22 cellular contexts compared by ENCODE assay signal in the genomic region with DNA sequence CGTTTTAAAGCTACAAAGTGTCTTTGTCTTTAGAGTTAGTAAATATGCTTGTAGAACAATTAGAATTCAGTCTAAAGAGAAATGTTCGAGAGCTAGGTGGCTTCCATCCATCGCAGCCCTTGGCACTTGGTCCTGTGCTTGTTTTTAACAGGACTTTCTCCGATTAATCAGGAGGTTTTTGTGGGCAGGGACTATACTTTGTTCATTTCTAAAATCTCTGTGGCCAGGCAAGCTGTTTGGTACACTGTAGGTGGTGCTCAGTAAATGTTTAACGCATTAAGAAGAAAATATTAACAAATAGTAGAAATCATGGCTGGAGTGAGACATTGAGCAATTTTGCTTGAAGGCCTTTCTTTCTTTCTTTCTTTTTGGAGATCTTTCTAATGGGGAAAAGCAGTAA. TPM values are rescaled to one million over a fixed set of nuclear protein-coding genes. Genes with fewer than 3 reads are reported as not detected.
DNase-seq lines count a peak whose midpoint lies in the region; ATAC-seq, FAIRE-seq and TF ChIP-seq lines count a peak whose summit lies in the region.
"Had no signal": no experiment of that assay in that cellular context is flagged by ENCODE, and none has a peak within 500 bp of the region (broad histone marks: within the 10 kb centered on the region; RNA-seq: fewer than 3 reads in every experiment).

No MANE protein-coding gene starts in this region.

- no peak overlapping the region for H3K4me3 Mint-ChIP-seq in activated CD4-positive, alpha-beta T cell treated with anti-CD3 and anti-CD28 coated beads for 36 hours
- H3K4me3 Mint-ChIP-seq: CD8-positive, alpha-beta T cell; H9 had no signal

- WGBS in prostate gland = 42% methylated on average over 5 of the region's 5 CpGs

- no peak overlapping the region for H3K4me3 ChIP-seq in coronary artery
- H3K4me3 ChIP-seq in prostate gland = no peak overlapping the region
- H3K4me3 ChIP-seq: BLaER1 treated with 17β-estradiol and CSF1 and Interleukin-3, amounts not matched to agents 10 nM and 100 nM; GM12878 had no signal

- H3K4me1 ChIP-seq in prostate gland (replicated peaks) = no peaks in the 10 kb centered on the region

- no peaks in the 10 kb centered on the region for H3K4me1 Mint-ChIP-seq in activated CD4-positive, alpha-beta T cell treated with anti-CD3 and anti-CD28 coated beads for 36 hours

- no peak for TF ChIP-seq POLR2A in prostate gland (IDR thresholded peaks at IDR 0.05)

- peaks cover 17% of the 10 kb centered on the region for H3K27me3 Mint-ChIP-seq in activated CD4-positive, alpha-beta T cell treated with anti-CD3 and anti-CD28 coated beads for 36 hours

- ATAC-seq in left lobe of liver = peak; percentile 77
- ATAC-seq in sciatic nerve = peak; percentile 9
- ATAC-seq in activated CD4-positive, alpha-beta T cell treated with anti-CD3 and anti-CD28 coated beads for 36 hours = no peak
- ATAC-seq: CD8-positive, alpha-beta T cell; GM12878; PC-3 had no signal

- H3K36me3 ChIP-seq in prostate gland = no peaks in the 10 kb centered on the region
- H3K36me3 ChIP-seq: BLaER1 treated with 17β-estradiol and CSF1 and Interleukin-3, amounts not matched to agents 10 nM and 100 nM had no signal

- intact Hi-C loops in sciatic nerve (cut with DNase I) = no loop called here
- intact Hi-C loops in activated CD4-positive, alpha-beta T cell treated with anti-CD3 and anti-CD28 coated beads for 36 hours (cut with DNase I, micrococcal nuclease) = no loop called here
- intact Hi-C loops in prostate gland (cut with DNase I) = no loop called here

- FAIRE-seq in GM18507 (lab: Jason Lieb, UNC) (peak; percentile 41), RCC 7860 (lab: Jason Lieb, UNC) (peak; percentile 93)
- FAIRE-seq: GM12878 had no signal

- no peak overlapping the region for H3K27ac Mint-ChIP-seq in activated CD4-positive, alpha-beta T cell treated with anti-CD3 and anti-CD28 coated beads for 36 hours
- H3K27ac Mint-ChIP-seq: CD8-positive, alpha-beta T cell; H9 had no signal

- TF ChIP-seq CTCF in coronary artery (IDR thresholded peaks at IDR 0.05) = no peak
- TF ChIP-seq CTCF in prostate gland (IDR thresholded peaks at IDR 0.05) = no peak

- CTCF ChIA-PET in activated CD4-positive, alpha-beta T cell treated with anti-CD3 and anti-CD28 coated beads for 36 hours (lab: Charles Lee) = interaction anchor here (1.9 kb wide), 1 partner anchor 24 kb away, joined by 6 read pairs; no protein-coding TSS in a partner anchor

- POLR2A ChIA-PET in activated CD4-positive, alpha-beta T cell treated with anti-CD3 and anti-CD28 coated beads for 36 hours (lab: Charles Lee) = no interaction called here

- H3K36me3 Mint-ChIP-seq in activated CD4-positive, alpha-beta T cell treated with anti-CD3 and anti-CD28 coated beads for 36 hours (ENCODE audit: low read depth) = no peaks in the 10 kb centered on the region
- H3K36me3 Mint-ChIP-seq: CD8-positive, alpha-beta T cell had no signal

- no peaks in the 10 kb centered on the region for H3K9me3 ChIP-seq in prostate gland
- H3K9me3 ChIP-seq: BLaER1 treated with 17β-estradiol and CSF1 and Interleukin-3, amounts not matched to agents 10 nM and 100 nM had no signal

- H3K27me3 ChIP-seq in prostate gland (replicated peaks; ENCODE audit: insufficient read depth) = no peaks in the 10 kb centered on the region
- H3K27me3 ChIP-seq: BLaER1 treated with 17β-estradiol and CSF1 and Interleukin-3, amounts not matched to agents 10 nM and 100 nM had no signal

- DNase-seq in GM18507 (ENCODE audit: extremely low spot score, insufficient read length, low read depth) (no peak), RCC 7860 (ENCODE audit: low spot score) (no peak), left lobe of liver (ENCODE audit: low spot score) (peak; percentile 70), sciatic nerve (ENCODE audit: low spot score) (no peak), epidermal melanocyte (ENCODE audit: insufficient read length, low spot score) (no peak), coronary artery (ENCODE audit: low spot score) (no peak), prostate gland (ENCODE audit: low spot score) (no peak)
- no peak for DNase-seq in activated CD4-positive, alpha-beta T cell treated with anti-CD3 and anti-CD28 coated beads for 36 hours
- DNase-seq: Calu3; CD8-positive, alpha-beta T cell; GF-D8; H9; MM.1S; NCI-H1092 treated with DMSO at 0.1 percent for 48 hours; NCI-H1694 treated with DMSO at 0.1 percent for 48 hours; NCI-H510A; NCI-H774; PC-3 had no signal

- no peak overlapping the region for H3K27ac ChIP-seq in coronary artery
- no peak overlapping the region for H3K27ac ChIP-seq in prostate gland
- H3K27ac ChIP-seq: BLaER1 treated with 17β-estradiol and CSF1 and Interleukin-3, amounts not matched to agents 10 nM and 100 nM had no signal

- H3K9me3 Mint-ChIP-seq in activated CD4-positive, alpha-beta T cell treated with anti-CD3 and anti-CD28 coated beads for 36 hours (ENCODE audit: low read depth) = no peaks in the 10 kb centered on the region
- H3K9me3 Mint-ChIP-seq: CD8-positive, alpha-beta T cell; H9 had no signal

RNA-seq across cellular contexts. Expression of a gene that starts 20.8 kb away (rescaled TPM):
- total RNA-seq in left lobe of liver = 50.8 TPM
- total RNA-seq in sciatic nerve = not detected
- not detected for total RNA-seq in activated CD4-positive, alpha-beta T cell treated with anti-CD3 and anti-CD28 coated beads for 36 hours
- not detected for total RNA-seq in prostate gland
- total RNA-seq: A673; Calu3; CD8-positive, alpha-beta T cell; GM12878; H9; LHCN-M2; PC-3 had no signal

Comparison
In these comparisons a context has a peak if more than half of its experiments do, and no peak if none do; other contexts are left out.
1. RNA of a gene that starts 20.8 kb away (total RNA-seq): 50.8 TPM in left lobe of liver (single experiment); not detected in sciatic nerve (single experiment), not detected in activated CD4-positive, alpha-beta T cell treated with anti-CD3 and anti-CD28 coated beads for 36 hours and not detected in prostate gland; every median in the first group is over 10 times any median in the second.